Comparison of ENCODE assay signal across 8 cellular contexts in the genomic region with DNA sequence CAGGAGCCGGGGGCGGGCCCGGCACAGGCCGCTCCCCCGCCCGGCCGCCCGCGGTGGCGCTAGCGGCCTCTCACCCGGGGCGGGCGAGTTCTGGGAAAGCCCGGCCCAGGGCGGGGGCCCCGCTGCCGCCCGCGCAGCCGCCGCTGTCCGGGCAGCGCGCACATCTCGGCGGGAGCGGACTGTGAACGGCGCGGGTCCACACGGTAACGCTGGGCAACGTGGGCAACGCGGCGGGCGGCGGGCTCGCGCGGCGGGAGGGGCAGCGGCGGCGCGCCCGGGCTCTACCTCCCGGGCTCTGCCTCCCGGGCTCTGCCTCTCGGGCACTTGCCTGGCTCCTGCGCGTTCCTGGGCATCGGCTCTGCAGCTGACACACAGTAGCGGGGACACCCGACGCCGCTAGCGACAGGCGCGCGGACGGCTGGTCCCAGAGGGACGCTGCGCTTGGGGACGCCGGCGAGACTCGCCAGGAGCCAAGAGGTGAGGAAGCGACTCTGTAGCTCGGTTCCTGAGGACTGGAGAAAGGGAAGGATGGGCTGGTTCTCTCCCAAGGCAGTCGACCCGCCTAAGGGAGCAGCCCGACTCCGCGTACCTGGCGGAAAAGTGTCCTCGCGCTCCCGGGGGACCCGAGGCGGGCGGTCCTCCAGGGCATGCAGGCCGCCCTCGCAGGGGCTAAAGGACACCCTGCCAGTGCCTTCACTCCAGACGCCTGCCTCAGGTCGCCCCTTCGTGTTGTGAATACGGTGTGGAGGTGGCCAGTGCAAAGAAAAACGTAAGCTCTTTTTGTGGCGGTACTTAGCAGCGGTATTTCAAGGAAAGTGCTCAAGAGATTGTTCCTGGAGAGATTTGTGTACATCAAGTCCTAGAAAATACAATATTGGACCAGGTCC. TPM values are rescaled to one million over a fixed set of nuclear protein-coding genes. Genes with fewer than 3 reads are reported as not detected.
DNase-seq lines count a peak whose midpoint lies in the region; ATAC-seq and TF ChIP-seq lines count a peak whose summit lies in the region.

TSS of gene PLCE1 (plus strand) at position 150 of the 887 bp plus-strand sequence. CDS start 37,116 bp downstream, outside the sequence.

- H3K9ac ChIP-seq in KMS-11, result peak within 1 kb of the TSS; percentile 25; the same call in 1 of the 2 replicates

- peak within 1 kb of the TSS; percentile 7 for H3K4me3 ChIP-seq in GM12864 (ENCODE audit: low read depth, low read length)
- H3K4me3 ChIP-seq in KMS-11 (IDR thresholded peaks at IDR 0.05; ENCODE audit: insufficient read depth, low read depth, low read length), result no peak within 1 kb of the TSS
- H3K4me3 ChIP-seq in cardiac muscle cell, result peak within 1 kb of the TSS; percentile 51
- H3K4me3 ChIP-seq in osteoblast (ENCODE audit: insufficient read depth, low read length), result peak within 1 kb of the TSS; percentile 81

- peak within 1 kb of the TSS; percentile 88 for H2AFZ ChIP-seq in KMS-11 (ENCODE audit: low read depth)
- peak within 1 kb of the TSS; percentile 87 for H2AFZ ChIP-seq in osteoblast (ENCODE audit: low read length)

- peaks cover 3% of the 10 kb centered on the region for H3K4me1 ChIP-seq in KMS-11 (ENCODE audit: low read depth, poor library complexity, severe bottlenecking)
- H3K4me1 ChIP-seq in cardiac muscle cell (ENCODE audit: low read depth), result peaks cover under 1% of the 10 kb centered on the region
- peaks cover 45% of the 10 kb centered on the region for H3K4me1 ChIP-seq in osteoblast (ENCODE audit: insufficient read depth, low read length)

- H3K9me3 ChIP-seq in cardiac muscle cell (ENCODE audit: low read depth) (no peaks in the 10 kb centered on the region), osteoblast (ENCODE audit: low read depth, low read length) (no peaks in the 10 kb centered on the region)

- no peaks in the 10 kb centered on the region for H3K27me3 ChIP-seq in KMS-11 (ENCODE audit: insufficient read depth, low read depth)
- H3K27me3 ChIP-seq in cardiac muscle cell, result peaks cover 5% of the 10 kb centered on the region
- H3K27me3 ChIP-seq in osteoblast (ENCODE audit: insufficient read depth, low read length), result no peaks in the 10 kb centered on the region

- H3K4me2 ChIP-seq in KMS-11 (peak within 1 kb of the TSS; percentile 68), osteoblast (ENCODE audit: insufficient read depth, low read length) (peak within 1 kb of the TSS; percentile 91)

- no peak within 1 kb of the TSS for H3K27ac ChIP-seq in 22Rv1
- H3K27ac ChIP-seq in KMS-11, result no peak within 1 kb of the TSS
- H3K27ac ChIP-seq in cardiac muscle cell, result no peak within 1 kb of the TSS
- no peak within 1 kb of the TSS for H3K27ac ChIP-seq in osteoblast (ENCODE audit: low read depth, low read length)

- no peak for ATAC-seq in GM18861 (IDR thresholded peaks at IDR 0.05; ENCODE audit: unreplicated experiment)
- ATAC-seq in GM18873 (IDR thresholded peaks at IDR 0.05; ENCODE audit: low FRiP score, unreplicated experiment), result no peak

- TF ChIP-seq CTCF in 22Rv1 (IDR thresholded peaks at IDR 0.05), result 0 out of 2 replicates have a peak, but pooled peaks have one; percentile 26
- no peak for TF ChIP-seq CTCF in GM12864 (IDR thresholded peaks at IDR 0.05; ENCODE audit: low read depth, low read length, missing control alignments)
- no peak for TF ChIP-seq CTCF in KMS-11 (conservative IDR thresholded peaks at IDR 0.05; ENCODE audit: low read depth, low read length)
- TF ChIP-seq CTCF in cardiac muscle cell (IDR thresholded peaks at IDR 0.05; ENCODE audit: low read depth, low read length), result no peak
- TF ChIP-seq CTCF in osteoblast (IDR thresholded peaks at IDR 0.05; ENCODE audit: extremely low read depth, low read depth, low read length), result no peak

- no peak for DNase-seq in GM12864 (ENCODE audit: low read depth)
- DNase-seq in activated T-cell treated with anti-CD3 and anti-CD28 coated beads, Interleukin-2, amount 50 U/mL, for 48 hours, result peak; percentile 28 to 36
- DNase-seq in cardiac muscle cell (ENCODE audit: low read depth in 1 of 2, low spot score in 1 of 2), result peak; percentile 54 to 80
- DNase-seq in osteoblast (ENCODE audit: insufficient read length, low spot score, missing footprints), result peak; percentile 97

- no peaks in the 10 kb centered on the region for H3K36me3 ChIP-seq in KMS-11 (ENCODE audit: insufficient read depth)
- no peaks in the 10 kb centered on the region for H3K36me3 ChIP-seq in cardiac muscle cell
- no peaks in the 10 kb centered on the region for H3K36me3 ChIP-seq in osteoblast (ENCODE audit: insufficient read depth, low read length)

- H3K79me2 ChIP-seq in KMS-11 (ENCODE audit: insufficient read depth, low read depth), result no peaks in the 10 kb centered on the region
- no peaks in the 10 kb centered on the region for H3K79me2 ChIP-seq in osteoblast (ENCODE audit: insufficient read depth, low read length)

- H4K20me1 ChIP-seq in KMS-11 (ENCODE audit: insufficient read depth) (no peaks in the 10 kb centered on the region), osteoblast (ENCODE audit: insufficient read depth, low read length) (no peaks in the 10 kb centered on the region)

RNA-seq across cellular contexts. Expression of gene PLCE1, which starts in this region (rescaled TPM):
- total RNA-seq in cardiac muscle cell, result 0.99 and 1.9 TPM in 2 replicates
- polyA plus RNA-seq in cardiac muscle cell, result 1.6 and 3.0 TPM in 2 replicates
- total RNA-seq in osteoblast, result 6.2 and 7.7 TPM in 2 replicates
